19 cellular contexts compared by ENCODE assay signal in genomic region chr2:46006634-46007033, GRCh38.
DNase-seq lines count a peak whose midpoint lies in the region; ATAC-seq and TF ChIP-seq lines count a peak whose summit lies in the region.
"Had no signal": no experiment of that assay in that cellular context is flagged by ENCODE, and none has a peak within 500 bp of the region (broad histone marks: within the 10 kb centered on the region; RNA-seq: fewer than 3 reads in every experiment).

No MANE protein-coding gene starts in this region.

- no peaks in the 10 kb centered on the region for H3K9me2 ChIP-seq in hepatocyte (replicated peaks; ENCODE audit: insufficient read depth)

- peak overlapping the region; percentile 27 for H3K27ac Mint-ChIP-seq in stimulated activated effector memory CD8-positive, alpha-beta T cell treated with anti-CD3 and anti-CD28 coated beads, Interleukin-12 subunit alpha, Interleukin-12 subunit beta, amount 100 ng/mL, for 72 hours
- H3K27ac Mint-ChIP-seq in naive thymus-derived CD8-positive, alpha-beta T cell, result no peak overlapping the region
- H3K27ac Mint-ChIP-seq: CD4-positive, CD25-positive, alpha-beta regulatory T cell; CD8-positive, alpha-beta T cell; GM23338; H9 had no signal

- no peak overlapping the region for H3K56ac ChIP-seq in IMR-90 (ENCODE audit: extremely low read depth, insufficient read depth, low read length)

- H3K4me1 Mint-ChIP-seq in stimulated activated effector memory CD8-positive, alpha-beta T cell treated with anti-CD3 and anti-CD28 coated beads, Interleukin-12 subunit alpha, Interleukin-12 subunit beta, amount 100 ng/mL, for 72 hours, result peaks cover 7% of the 10 kb centered on the region
- no peaks in the 10 kb centered on the region for H3K4me1 Mint-ChIP-seq in naive thymus-derived CD8-positive, alpha-beta T cell

- H3K4ac ChIP-seq in IMR-90 (ENCODE audit: low read depth, low read length), result peak overlapping the region; percentile 100

- POLR2A ChIA-PET in IMR-90 (lab: Charles Lee; ENCODE audit: unreplicated experiment), result no interaction called here
- POLR2A ChIA-PET in naive thymus-derived CD8-positive, alpha-beta T cell (lab: Charles Lee), result no interaction called here

- 100% methylated on average over 2 of the region's 6 CpGs; no CpG with 5 or more reads in 1 of the 2 experiments for WGBS in IMR-90 (ENCODE audit: extremely low coverage in 2 of 2, insufficient read length in 1 of 2), 2 experiments
- WGBS in hepatocyte (ENCODE audit: low lambda C conversion rate, missing lambda C conversion rate), result 78% methylated on average over 6 of the region's 6 CpGs
- 43% methylated on average over 6 of the region's 6 CpGs for WGBS in right lobe of liver (ENCODE audit: insufficient coverage, low coverage, low lambda C conversion rate, missing lambda C conversion rate)

- no peak overlapping the region for H4K5ac ChIP-seq in IMR-90 (ENCODE audit: low read depth, low read length)

- DNase-seq in IMR-90 (no peak), hepatocyte (ENCODE audit: low spot score) (peak; percentile 61), right lobe of liver (no peak), NCI-H526 treated with DMSO at 0.1 percent for 48 hours (lab: John Stamatoyannopoulos, UW) (no peak)
- DNase-seq in stimulated activated effector memory CD8-positive, alpha-beta T cell treated with anti-CD3 and anti-CD28 coated beads, Interleukin-12 subunit alpha, Interleukin-12 subunit beta, amount 100 ng/mL, for 72 hours (ENCODE audit: low spot score in 2 of 2), result no peak
- DNase-seq in naive thymus-derived CD8-positive, alpha-beta T cell, result no peak
- DNase-seq: C1 segment of cervical spinal cord; CD4-positive, CD25-positive, alpha-beta regulatory T cell; CD8-positive, alpha-beta T cell; DMS 273 treated with DMSO at 0.1 percent for 48 hours; DMS79; EL; GDM1; H9 had no signal

- peaks cover 6 to 40% of the 10 kb centered on the region in 2 experiments; a peak in 3 of 4 replicates for H3K79me1 ChIP-seq in IMR-90 (ENCODE audit: low read depth in 1 of 2, low read length in 2 of 2)

- TF ChIP-seq POLR2A in IMR-90 (IDR thresholded peaks at IDR 0.05; ENCODE audit: low read depth, low read length), result no peak
- TF ChIP-seq POLR2A in right lobe of liver (IDR thresholded peaks at IDR 0.05), result peak; percentile 36

- intact Hi-C loops in IMR-90 (cut with micrococcal nuclease) (no loop called here), right lobe of liver (cut with DNase I) (no loop called here)

- CTCF ChIA-PET in IMR-90 (lab: Yijun Ruan, JAX), result no interaction called here

- peak overlapping the region; percentile 35; the same call in 1 of the 2 replicates for H3K14ac ChIP-seq in IMR-90 (replicated peaks; ENCODE audit: low read depth, low read length)

- no peaks in the 10 kb centered on the region for H3K27me3 Mint-ChIP-seq in naive thymus-derived CD8-positive, alpha-beta T cell
- H3K27me3 Mint-ChIP-seq: CD4-positive, CD25-positive, alpha-beta regulatory T cell had no signal

- BruUV-seq in IMR-90 (replicated peaks; lab: Mats Ljungman, UMichigan), result no TSS peak

- H3K18ac ChIP-seq in IMR-90 (ENCODE audit: low read depth, low read length), result no peak overlapping the region

- H3K27ac ChIP-seq in IMR-90 (ENCODE audit: insufficient read depth, low read length), result no peak overlapping the region
- no peak overlapping the region for H3K27ac ChIP-seq in hepatocyte
- H3K27ac ChIP-seq in right lobe of liver, result no peak overlapping the region

- H4K20me1 ChIP-seq in IMR-90 (ENCODE audit: insufficient read depth, low read length) (no peaks in the 10 kb centered on the region), hepatocyte (ENCODE audit: insufficient read depth, poor library complexity, severe bottlenecking) (no peaks in the 10 kb centered on the region)

- no peak overlapping the region for H2BK5ac ChIP-seq in IMR-90 (ENCODE audit: low read depth, low read length, poor library complexity, severe bottlenecking)

- peak overlapping the region; percentile 99; the same call in 1 of the 2 replicates for H4K91ac ChIP-seq in IMR-90 (ENCODE audit: insufficient read depth, low read depth, low read length)

- peak overlapping the region in 1 of 2 experiments; percentile 20; a peak in 2 of 4 replicates for H4K8ac ChIP-seq in IMR-90 (ENCODE audit: low read depth in 2 of 2, low read length in 2 of 2)

- peaks cover 16% of the 10 kb centered on the region for H3K9me1 ChIP-seq in IMR-90 (ENCODE audit: insufficient read depth, low read length)

- H2BK15ac ChIP-seq in IMR-90 (ENCODE audit: low read depth, low read length), result peak overlapping the region; percentile 100

- H3K27me3 ChIP-seq in IMR-90 (ENCODE audit: control insufficient read depth, insufficient read depth, low read length) (no peaks in the 10 kb centered on the region), hepatocyte (no peaks in the 10 kb centered on the region), right lobe of liver (no peaks in the 10 kb centered on the region)

- no peak overlapping the region for H3K9ac ChIP-seq in IMR-90 (ENCODE audit: low read depth, low read length)

- no peak for TF ChIP-seq CTCF in IMR-90 (conservative IDR thresholded peaks at IDR 0.05; ENCODE audit: low read depth, low read length)
- TF ChIP-seq CTCF in hepatocyte (IDR thresholded peaks at IDR 0.05; ENCODE audit: poor library complexity), result no peak
- TF ChIP-seq CTCF in right lobe of liver (IDR thresholded peaks at IDR 0.05), result no peak

- H2BK120ac ChIP-seq in IMR-90 (ENCODE audit: low read depth, low read length), result peak overlapping the region; percentile 100

- no peak for TF ChIP-seq RAD21 in IMR-90 (IDR thresholded peaks at IDR 0.05; ENCODE audit: low read length)

- H3K36me3 Mint-ChIP-seq in stimulated activated effector memory CD8-positive, alpha-beta T cell treated with anti-CD3 and anti-CD28 coated beads, Interleukin-12 subunit alpha, Interleukin-12 subunit beta, amount 100 ng/mL, for 72 hours, result peaks cover 2% of the 10 kb centered on the region
- H3K36me3 Mint-ChIP-seq in naive thymus-derived CD8-positive, alpha-beta T cell, result peaks cover 8 to 56% (median 26%) of the 10 kb centered on the region in 3 donors

- H2AK5ac ChIP-seq in IMR-90 (ENCODE audit: low read depth, low read length), result peak overlapping the region; percentile 98; the same call in 1 of the 2 replicates

- no peaks in the 10 kb centered on the region for H3K79me2 ChIP-seq in hepatocyte

- no peak overlapping the region for H3K4me2 ChIP-seq in IMR-90 (ENCODE audit: low read depth, low read length)
- H3K4me2 ChIP-seq in hepatocyte, result no peak overlapping the region
- H3K4me2 ChIP-seq: GM23338 had no signal

- H3K36me3 ChIP-seq in IMR-90 (ENCODE audit: control insufficient read depth, insufficient read depth, low read length) (peaks cover 12% of the 10 kb centered on the region), hepatocyte (replicated peaks; ENCODE audit: insufficient read depth, low read depth) (no peaks in the 10 kb centered on the region), right lobe of liver (no peaks in the 10 kb centered on the region)

- ATAC-seq in IMR-90 (ENCODE audit: low read depth) (no peak), right lobe of liver (peak; percentile 12 to 68 (median 48)), GM19467 (IDR thresholded peaks at IDR 0.05; ENCODE audit: unreplicated experiment) (no peak), esophagus mucosa (no peak)
- ATAC-seq in stimulated activated effector memory CD8-positive, alpha-beta T cell treated with anti-CD3 and anti-CD28 coated beads, Interleukin-12 subunit alpha, Interleukin-12 subunit beta, amount 100 ng/mL, for 72 hours, result no peak
- ATAC-seq in naive thymus-derived CD8-positive, alpha-beta T cell, result no peak
- ATAC-seq: CD8-positive, alpha-beta T cell; GM12878; GM23338; HCT116 had no signal

- dilution Hi-C loops in IMR-90 (cut with HindIII; ENCODE audit: low sequenced_read_pairs, unreplicated experiment), result no loop called here

- no peak overlapping the region for H2AK9ac ChIP-seq in IMR-90 (replicated peaks; ENCODE audit: low read depth, low read length, poor library complexity)

- H3K9me3 ChIP-seq in IMR-90 (ENCODE audit: control insufficient read depth, insufficient read depth, low read length), result no peaks in the 10 kb centered on the region
- H3K9me3 ChIP-seq in hepatocyte (ENCODE audit: low read depth), result no peaks in the 10 kb centered on the region
- H3K9me3 ChIP-seq in right lobe of liver, result no peaks in the 10 kb centered on the region

- in situ Hi-C loops in IMR-90 (cut with MboI; ENCODE audit: low sequenced_read_pairs), result loop anchor here (25.0 kb wide), 1 partner anchor 356 kb away; no protein-coding TSS in a partner anchor

- H3K9me3 Mint-ChIP-seq in stimulated activated effector memory CD8-positive, alpha-beta T cell treated with anti-CD3 and anti-CD28 coated beads, Interleukin-12 subunit alpha, Interleukin-12 subunit beta, amount 100 ng/mL, for 72 hours, result no peaks in the 10 kb centered on the region
- no peaks in the 10 kb centered on the region for H3K9me3 Mint-ChIP-seq in naive thymus-derived CD8-positive, alpha-beta T cell
- H3K9me3 Mint-ChIP-seq: CD4-positive, CD25-positive, alpha-beta regulatory T cell; CD8-positive, alpha-beta T cell; GM23338; H9 had no signal

- no peak overlapping the region for H3K4me3 ChIP-seq in IMR-90 (ENCODE audit: insufficient read depth, low read depth, low read length)
- no peak overlapping the region for H3K4me3 ChIP-seq in hepatocyte
- H3K4me3 ChIP-seq in right lobe of liver, result no peak overlapping the region
- H3K4me3 ChIP-seq: GM12878, GM23338 had no signal

- H2BK20ac ChIP-seq in IMR-90 (ENCODE audit: low read depth, low read length), result peak overlapping the region; percentile 100

- H3K4me3 Mint-ChIP-seq in stimulated activated effector memory CD8-positive, alpha-beta T cell treated with anti-CD3 and anti-CD28 coated beads, Interleukin-12 subunit alpha, Interleukin-12 subunit beta, amount 100 ng/mL, for 72 hours, result no peak overlapping the region
- H3K4me3 Mint-ChIP-seq in naive thymus-derived CD8-positive, alpha-beta T cell, result no peak overlapping the region
- H3K4me3 Mint-ChIP-seq: CD4-positive, CD25-positive, alpha-beta regulatory T cell; CD8-positive, alpha-beta T cell; GM23338; H9 had no signal

- peaks cover 31% of the 10 kb centered on the region for H3K4me1 ChIP-seq in IMR-90 (ENCODE audit: control insufficient read depth, insufficient read depth, low read length)
- peaks cover 6% of the 10 kb centered on the region for H3K4me1 ChIP-seq in hepatocyte (ENCODE audit: insufficient read depth)
- H3K4me1 ChIP-seq in right lobe of liver, result peaks cover 0 to 45% (median 16%) of the 10 kb centered on the region in 4 donors

- no peak overlapping the region for H2AFZ ChIP-seq in IMR-90 (replicated peaks; ENCODE audit: low read length, poor library complexity)
- H2AFZ ChIP-seq in hepatocyte, result no peak overlapping the region
- H2AFZ ChIP-seq: GM23338 had no signal

- peak overlapping the region; percentile 67; the same call in 1 of the 2 replicates for H3K23ac ChIP-seq in IMR-90 (ENCODE audit: low read depth, low read length)

TF ChIP-seq in IMR-90, 13 proteins besides CTCF, POLR2A, EP300 and RAD21 (continues in another document):
- no peak for TF ChIP-seq CEBPB (IDR thresholded peaks at IDR 0.05; ENCODE audit: low read depth, low read length)
- TF ChIP-seq RFX5 (IDR thresholded peaks at IDR 0.05; ENCODE audit: low read depth, low read length), result no peak
- no peak for TF ChIP-seq MXI1 (IDR thresholded peaks at IDR 0.05; ENCODE audit: borderline replicate concordance, low read depth, low read length)
- no peak for TF ChIP-seq BHLHE40 (IDR thresholded peaks at IDR 0.05; ENCODE audit: low read depth, low read length)

Comparison
In these comparisons a context has a peak if more than half of its experiments do, and no peak if none do; other contexts are left out.
1. ATAC-seq: peak in right lobe of liver (4 of 4); none in IMR-90 (single experiment), stimulated activated effector memory CD8-positive, alpha-beta T cell treated with anti-CD3 and anti-CD28 coated beads, Interleukin-12 subunit alpha, Interleukin-12 subunit beta, amount 100 ng/mL, for 72 hours (single experiment), naive thymus-derived CD8-positive, alpha-beta T cell (0 of 2), GM19467 (single experiment) and esophagus mucosa (single experiment).